In genomic region chr1:245153081-245153644, GRCh38 we compare ENCODE assay signal across 8 cellular contexts. TPM values are rescaled to one million over a fixed set of nuclear protein-coding genes. Genes with fewer than 3 reads are reported as not detected.
DNase-seq lines count a peak whose midpoint lies in the region; ATAC-seq and TF ChIP-seq lines count a peak whose summit lies in the region.

No MANE protein-coding gene starts in this region.

- POLR2A ChIA-PET in SK-N-SH (lab: Yijun Ruan, JAX), result interaction anchor here (1.1 to 4.5 kb wide), 6 partner anchors 191 to 852 kb away, joined by 3 to 25 read pairs (median 4); no protein-coding TSS in a partner anchor

- DNase-seq in GM12864 (ENCODE audit: low read depth) (peak; percentile 37), M059J (ENCODE audit: low read depth) (peak; percentile 76), SK-N-SH (peak; percentile 80), glomerular visceral epithelial cell (ENCODE audit: extremely low spot score) (peak; percentile 82), omental fat pad (ENCODE audit: low spot score) (no peak), tibial nerve (ENCODE audit: low spot score in 2 of 2) (peak in 1 of 2 donors; percentile 47)
- peak; percentile 70 for DNase-seq in activated naive CD4-positive, alpha-beta T cell treated with anti-CD3 and anti-CD28 coated beads, Interleukin-2, amount 50 U/mL, for 16 hours

- peak; percentile 24 for ATAC-seq in omental fat pad (ENCODE audit: low FRiP score)
- no peak for ATAC-seq in HG03025 (IDR thresholded peaks at IDR 0.05; ENCODE audit: low FRiP score, unreplicated experiment)

- H3K27ac ChIP-seq in SK-N-SH (ENCODE audit: low read depth in 2 of 2, low read length in 1 of 2), result peak overlapping the region in 1 of 2 experiments; percentile 98; a peak in 2 of 4 replicates
- no peak overlapping the region for H3K27ac ChIP-seq in tibial nerve

- no peak for TF ChIP-seq POLR2A in tibial nerve (IDR thresholded peaks at IDR 0.05)

- H4K20me1 ChIP-seq in SK-N-SH (ENCODE audit: insufficient read depth), result no peaks in the 10 kb centered on the region; the same call in 1 of the 2 replicates

- H3K4me3 ChIP-seq in GM12864 (ENCODE audit: low read depth, low read length), result peak overlapping the region; percentile 36
- H3K4me3 ChIP-seq in SK-N-SH (ENCODE audit: low read depth in 2 of 2, low read length in 1 of 2), result peak overlapping the region; percentile 84 to 99
- H3K4me3 ChIP-seq in tibial nerve, result peak overlapping the region; percentile 38 to 68 (median 51)

- no peaks in the 10 kb centered on the region for H3K9me2 ChIP-seq in SK-N-SH

- H3K4me2 ChIP-seq in SK-N-SH, result peak overlapping the region; percentile 92

- H3K27me3 ChIP-seq in SK-N-SH (ENCODE audit: insufficient read depth) (no peaks in the 10 kb centered on the region), tibial nerve (peaks cover 0 to 69% of the 10 kb centered on the region in 2 donors)

- peak; percentile 91 for TF ChIP-seq RAD21 in SK-N-SH (IDR thresholded peaks at IDR 0.05; ENCODE audit: low read length)

- H3K79me2 ChIP-seq in SK-N-SH (ENCODE audit: insufficient read depth), result peaks cover 30% of the 10 kb centered on the region

- 1% methylated on average over 25 of the region's 34 CpGs for WGBS in SK-N-SH (ENCODE audit: low lambda C conversion rate)
- 1 to 2% methylated on average over 34 of the region's 34 CpGs for WGBS in tibial nerve, 2 donors

- CTCF ChIA-PET in SK-N-SH (lab: Yijun Ruan, JAX), result interaction anchor here (0.5 to 7.0 kb wide), 108 partner anchors 8 to 1616 kb away, joined by 3 to 83 read pairs (median 3); a partner anchor contains a TSS

- H3K4me1 ChIP-seq in SK-N-SH (ENCODE audit: control insufficient read depth in 1 of 2, insufficient read depth in 2 of 2, low read depth in 1 of 2, low read length in 1 of 2) (peaks cover 0 to 16% of the 10 kb centered on the region in 2 experiments; a peak in 2 of 4 replicates), tibial nerve (peaks cover 0 to 41% (median 27%) of the 10 kb centered on the region in 4 donors)

- peak overlapping the region; percentile 91 for H2AFZ ChIP-seq in SK-N-SH (ENCODE audit: low read depth)

- H3K9ac ChIP-seq in SK-N-SH, result peak overlapping the region; percentile 61; the same call in 1 of the 2 replicates

- peaks cover 4 to 9% of the 10 kb centered on the region in 2 experiments for H3K36me3 ChIP-seq in SK-N-SH (replicated peaks in 1 of 2; ENCODE audit: control insufficient read depth in 1 of 2, insufficient read depth in 2 of 2, low read length in 1 of 2)
- H3K36me3 ChIP-seq in tibial nerve, result no peaks in the 10 kb centered on the region

- no peak for TF ChIP-seq EP300 in SK-N-SH (IDR thresholded peaks at IDR 0.05; ENCODE audit: borderline replicate concordance in 1 of 2, low read depth in 1 of 2, low read length in 1 of 2)
- TF ChIP-seq EP300 in tibial nerve (IDR thresholded peaks at IDR 0.05), result no peak

- H3F3A ChIP-seq in SK-N-SH (replicated peaks; ENCODE audit: insufficient read depth), result peaks cover 9% of the 10 kb centered on the region

- peak; percentile 57 for TF ChIP-seq CTCF in GM12864 (IDR thresholded peaks at IDR 0.05; ENCODE audit: low read depth, low read length, missing control alignments)
- TF ChIP-seq CTCF in SK-N-SH (IDR thresholded peaks at IDR 0.05), result peak; percentile 91
- TF ChIP-seq CTCF in omental fat pad (IDR thresholded peaks at IDR 0.05), result no peak
- TF ChIP-seq CTCF in tibial nerve (IDR thresholded peaks at IDR 0.05), result peak; percentile 43 to 73 (median 58)

- H3K9me3 ChIP-seq in SK-N-SH (no peaks in the 10 kb centered on the region), tibial nerve (no peaks in the 10 kb centered on the region)

TF ChIP-seq in SK-N-SH, 30 proteins besides CTCF, POLR2A, EP300 and RAD21:
- no peak for TF ChIP-seq FOSL2 (IDR thresholded peaks at IDR 0.05; ENCODE audit: borderline replicate concordance, low read depth)
- TF ChIP-seq MAX (IDR thresholded peaks at IDR 0.05; ENCODE audit: low read depth), result no peak
- peak; percentile 4; the same call in 1 of the 2 replicates for TF ChIP-seq YY1 (IDR thresholded peaks at IDR 0.05; ENCODE audit: low read depth)
- no peak for TF ChIP-seq TAF1 (IDR thresholded peaks at IDR 0.05; ENCODE audit: borderline replicate concordance, low read depth, low read length)
- TF ChIP-seq SMC3 (IDR thresholded peaks at IDR 0.05; ENCODE audit: low read depth, low read length), result peak; percentile 52
- peak; percentile 72; the same call in 1 of the 2 replicates for TF ChIP-seq FOXJ3 (CRISPR knock-in tag; IDR thresholded peaks at IDR 0.05)

RNA-seq across cellular contexts. Expression of gene KIF26B, which starts 1.6 kb away (rescaled TPM):
- 0.22 and 1.1 TPM in 2 replicates for total RNA-seq in M059J (2014; rRNA removed; shearing (Covaris generic))
- polyA plus RNA-seq in SK-N-SH (2012; rRNA removed), result 2.6 TPM in 2 replicates
- 3.2 and 3.6 TPM in 2 replicates for polyA plus RNA-seq in SK-N-SH (2012; cell fraction: cytosol; rRNA removed)
- polyA plus RNA-seq in SK-N-SH (2012; cell fraction: nucleus; rRNA removed), result 6.7 TPM in 2 replicates
- total RNA-seq in omental fat pad (under 1 TPM; 0.13 to 0.96 (median 0.39) TPM), tibial nerve (1 to 10 TPM in 3 of 4 donors, under 1 TPM in 1; 0.90 to 2.0 (median 1.5) TPM)

Comparison
In these comparisons a context has a peak if more than half of its experiments do, and no peak if none do; other contexts are left out.
1. H3K4me3 ChIP-seq: peak in every context shown above with its lines; median percentile 92 in SK-N-SH; 51 in tibial nerve; 36 in GM12864.
2. CTCF ChIP-seq: peak in GM12864 (single experiment), SK-N-SH (single experiment) and tibial nerve (5 of 5); none in omental fat pad (0 of 3).